Comparison of ENCODE assay signal across 22 cellular contexts in genomic region chr13:19184176-19184575, GRCh38. TPM values are rescaled to one million over a fixed set of nuclear protein-coding genes. Genes with fewer than 3 reads are reported as not detected.
DNase-seq lines count a peak whose midpoint lies in the region; ATAC-seq, FAIRE-seq and TF ChIP-seq lines count a peak whose summit lies in the region.
"Had no signal": no experiment of that assay in that cellular context is flagged by ENCODE, and none has a peak within 500 bp of the region (broad histone marks: within the 10 kb centered on the region; RNA-seq: fewer than 3 reads in every experiment).

No MANE protein-coding gene starts in this region.

- no peak overlapping the region for H3K27ac Mint-ChIP-seq in chondrocyte (ENCODE audit: unreplicated experiment)
- H3K27ac Mint-ChIP-seq: CD4-positive, alpha-beta memory T cell; HFFc6 had no signal

- DNase-seq in chondrocyte (ENCODE audit: low spot score) (peak; percentile 20), lung (ENCODE audit: low spot score) (peak; percentile 26), sciatic nerve (ENCODE audit: low spot score) (peak; percentile 25), testis (peak; percentile 13), NCI-H748 treated with DMSO at 0.1 percent for 48 hours (lab: John Stamatoyannopoulos, UW) (no peak), GM19239 (ENCODE audit: insufficient read length, low spot score) (no peak)
- DNase-seq: 8988T; ACHN; C1 segment of cervical spinal cord; CD4-positive, alpha-beta memory T cell; COR-L47; DMS153; DND-41; GOT3; HFFc6 had no signal

- no peaks in the 10 kb centered on the region for H3K36me3 Mint-ChIP-seq in chondrocyte (ENCODE audit: low read depth)
- H3K36me3 Mint-ChIP-seq: CD4-positive, alpha-beta memory T cell had no signal

- no peak for TF ChIP-seq POLR2A in testis (IDR thresholded peaks at IDR 0.05)

- no peak for TF ChIP-seq CTCF in chondrocyte (IDR thresholded peaks at IDR 0.05)
- TF ChIP-seq CTCF in lung (IDR thresholded peaks at IDR 0.05; ENCODE audit: control extremely low read depth, extremely low read depth) = no peak
- no peak for TF ChIP-seq CTCF in testis (IDR thresholded peaks at IDR 0.05)

- no peaks in the 10 kb centered on the region for H3K4me1 Mint-ChIP-seq in chondrocyte (ENCODE audit: low read depth)
- H3K4me1 Mint-ChIP-seq: CD4-positive, alpha-beta memory T cell had no signal

- H3K4me3 ChIP-seq in lung (no peak overlapping the region), testis (no peak overlapping the region)
- H3K4me3 ChIP-seq: A549, HAP-1 had no signal

- WGBS in lung, 2 donors = 81 to 93% methylated on average over 5 of the region's 5 CpGs
- 84 to 88% methylated on average over 5 of the region's 5 CpGs for WGBS in testis, 2 donors

- no peaks in the 10 kb centered on the region for H3K36me3 ChIP-seq in lung (ENCODE audit: control insufficient read depth in 2 of 2, insufficient read depth in 2 of 2, low read length in 2 of 2)
- no peaks in the 10 kb centered on the region for H3K36me3 ChIP-seq in testis (ENCODE audit: low read depth, missing control alignments)
- H3K36me3 ChIP-seq: HAP-1 had no signal

- peaks cover 56% of the 10 kb centered on the region for H3K9me3 Mint-ChIP-seq in chondrocyte (ENCODE audit: low read depth)

- no peak overlapping the region for H3K27ac ChIP-seq in lung (ENCODE audit: low read depth in 1 of 2, low read length in 1 of 2)
- no peak overlapping the region for H3K27ac ChIP-seq in testis
- H3K27ac ChIP-seq: A549 had no signal

- no peak for ATAC-seq in lung (ENCODE audit: insufficient read depth, low FRiP score)
- ATAC-seq in sciatic nerve = no peak
- ATAC-seq in HG02970 (IDR thresholded peaks at IDR 0.05; ENCODE audit: low FRiP score, unreplicated experiment) = no peak
- ATAC-seq: A549 had no signal

- no peak for FAIRE-seq in GM19239 (lab: Jason Lieb, UNC)
- FAIRE-seq: A549, G401.6, GM12892, H54 had no signal

- intact Hi-C loops in sciatic nerve (cut with DNase I) = no loop called here
- intact Hi-C loops in testis (cut with DNase I; ENCODE audit: low total_unique reads) = no loop called here

- H3K4me3 Mint-ChIP-seq in chondrocyte (ENCODE audit: unreplicated experiment) = no peak overlapping the region
- H3K4me3 Mint-ChIP-seq: CD4-positive, alpha-beta memory T cell; HFFc6 had no signal

- H3K27me3 Mint-ChIP-seq in chondrocyte (ENCODE audit: low read depth) = no peaks in the 10 kb centered on the region
- H3K27me3 Mint-ChIP-seq: CD4-positive, alpha-beta memory T cell had no signal

- H3K27me3 ChIP-seq in lung (ENCODE audit: control insufficient read depth, insufficient read depth) (no peaks in the 10 kb centered on the region), testis (no peaks in the 10 kb centered on the region)

- H3K4me1 ChIP-seq in lung (ENCODE audit: control insufficient read depth in 2 of 2, insufficient read depth in 2 of 2, low read length in 2 of 2) = no peaks in the 10 kb centered on the region
- H3K4me1 ChIP-seq in testis = no peaks in the 10 kb centered on the region
- H3K4me1 ChIP-seq: A549, HAP-1 had no signal

- H3K9me3 ChIP-seq in lung (ENCODE audit: control insufficient read depth in 2 of 2, insufficient read depth in 1 of 2, low read length in 1 of 2) (peaks cover 0 to 9% of the 10 kb centered on the region in 2 donors), testis (no peaks in the 10 kb centered on the region)
- H3K9me3 ChIP-seq: A549, HAP-1 had no signal

RNA-seq across cellular contexts. Expression of gene TUBA3C, which starts 2.6 kb away (rescaled TPM):
- total RNA-seq in chondrocyte = not detected in 3 replicates
- not detected for total RNA-seq in lung
- polyA plus RNA-seq in lung = not detected
- not detected for total RNA-seq in sciatic nerve
- 100 to 1,000 TPM; 306 to 308 TPM for total RNA-seq in testis
- polyA plus RNA-seq in testis (ENCODE audit: insufficient read depth, low read depth, low replicate concordance) = 1,049 TPM
- total RNA-seq: CD4-positive, alpha-beta memory T cell; HFFc6 had no signal
- polyA plus RNA-seq: A549; BJ; CD4-positive, alpha-beta memory T cell had no signal

Comparison
In these comparisons a context has a peak if more than half of its experiments do, and no peak if none do; other contexts are left out.
1. DNase-seq: peak in chondrocyte (single experiment), lung (single experiment), sciatic nerve (single experiment) and testis (single experiment); none in NCI-H748 treated with DMSO at 0.1 percent for 48 hours (single experiment) and GM19239 (single experiment).
2. RNA of gene TUBA3C, which starts 2.6 kb away (total RNA-seq): 306 to 308 TPM in testis; not detected in chondrocyte, not detected in lung and not detected in sciatic nerve (single experiment); every median in the first group is over 100 times any median in the second.